ENCODE assay signal across 9 cellular contexts in the genomic region with DNA sequence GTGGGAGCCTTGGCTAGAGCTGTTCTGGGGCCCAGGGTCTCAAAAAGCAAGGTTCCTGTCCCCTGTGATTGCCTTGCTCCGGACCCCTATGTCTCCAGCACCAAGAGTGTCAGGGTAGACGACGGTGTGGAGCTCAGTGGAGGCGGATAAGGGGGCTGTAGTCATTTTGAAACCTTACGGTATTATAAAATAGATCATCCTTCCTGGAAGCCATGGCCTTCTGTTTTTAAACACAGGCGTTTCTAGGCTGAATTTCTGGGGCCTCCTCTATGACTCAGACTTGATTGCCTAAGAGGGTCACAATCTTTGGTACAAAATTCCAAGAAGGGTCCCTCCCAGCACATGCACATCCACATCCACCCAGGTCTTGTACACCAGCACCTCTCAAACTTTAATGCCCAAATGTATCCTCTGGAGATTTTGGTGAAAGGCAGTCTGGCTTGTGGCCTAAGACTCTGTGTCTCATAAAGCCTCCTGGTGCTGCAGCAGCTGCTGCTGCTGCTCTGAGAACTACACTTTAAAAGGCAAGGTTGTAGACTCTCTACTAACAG.
A peak's percentile ranks its signal among the peaks of the same experiment; 100 is the strongest.
DNase-seq lines count a peak whose midpoint lies in the region; ATAC-seq, FAIRE-seq and TF ChIP-seq lines count a peak whose summit lies in the region.
"Had no signal": no experiment of that assay in that cellular context is flagged by ENCODE, and none has a peak within 500 bp of the region (broad histone marks: within the 10 kb centered on the region; RNA-seq: fewer than 3 reads in every experiment).

No MANE protein-coding gene starts in this region.

- H3K9ac ChIP-seq in IMR-90 (ENCODE audit: low read depth, low read length) (no peak overlapping the region), kidney (ENCODE audit: low read length in 2 of 2) (no peak overlapping the region)

- H3K9me3 Mint-ChIP-seq in activated naive CD4-positive, alpha-beta T cell treated with anti-CD3 and anti-CD28 coated beads, Interleukin-2, amount 10 ng/mL, durations not matched to agents 7 days and 5 days = peaks cover 25% of the 10 kb centered on the region
- H3K9me3 Mint-ChIP-seq: nephron had no signal

- H3K4me1 ChIP-seq in IMR-90 (ENCODE audit: control insufficient read depth, insufficient read depth, low read length) (peaks cover 6% of the 10 kb centered on the region), muscle layer of duodenum (ENCODE audit: control insufficient read depth in 1 of 2, insufficient read depth in 2 of 2, low read length in 2 of 2) (no peaks in the 10 kb centered on the region), kidney (ENCODE audit: control insufficient read depth in 1 of 2, insufficient read depth in 1 of 2, low read depth in 1 of 2, low read length in 2 of 2) (no peaks in the 10 kb centered on the region)

- no peak for FAIRE-seq in kidney (lab: Jason Lieb, UNC)

- CTCF ChIA-PET in IMR-90 (lab: Yijun Ruan, JAX) = no interaction called here
- CTCF ChIA-PET in activated naive CD4-positive, alpha-beta T cell treated with anti-CD3 and anti-CD28 coated beads, Interleukin-2, amount 10 ng/mL, durations not matched to agents 7 days and 5 days (lab: Charles Lee) = interaction anchor here (0.6 to 3.2 kb wide), 9 partner anchors 10 to 283 kb away, joined by 3 to 17 read pairs (median 6); a partner anchor contains a TSS

- H3K27ac Mint-ChIP-seq in activated naive CD4-positive, alpha-beta T cell treated with anti-CD3 and anti-CD28 coated beads, Interleukin-2, amount 10 ng/mL, durations not matched to agents 7 days and 5 days = peak overlapping the region; percentile 94
- H3K27ac Mint-ChIP-seq: nephron had no signal

- TF ChIP-seq POLR2A in IMR-90 (IDR thresholded peaks at IDR 0.05; ENCODE audit: low read depth, low read length) = no peak

- H2BK5ac ChIP-seq in IMR-90 (ENCODE audit: low read depth, low read length, poor library complexity, severe bottlenecking) = peak overlapping the region; percentile 58

- H3K9me3 ChIP-seq in IMR-90 (ENCODE audit: control insufficient read depth, insufficient read depth, low read length) = no peaks in the 10 kb centered on the region; the same call in 1 of the 2 replicates
- no peaks in the 10 kb centered on the region for H3K9me3 ChIP-seq in muscle layer of duodenum (ENCODE audit: control insufficient read depth in 1 of 2, low read length in 2 of 2)
- no peaks in the 10 kb centered on the region for H3K9me3 ChIP-seq in kidney (ENCODE audit: control insufficient read depth in 1 of 2, low read length in 2 of 2)

- peak overlapping the region; percentile 26; the same call in 1 of the 2 replicates for H3K27ac ChIP-seq in IMR-90 (ENCODE audit: insufficient read depth, low read length)
- peak overlapping the region; percentile 92 for H3K27ac ChIP-seq in muscle layer of duodenum (ENCODE audit: low read length)
- H3K27ac ChIP-seq in kidney (ENCODE audit: low read depth in 2 of 2, low read length in 2 of 2) = peak overlapping the region in 1 of 2 donors; percentile 38

- H2BK20ac ChIP-seq in IMR-90 (ENCODE audit: low read depth, low read length) = peak overlapping the region; percentile 34; the same call in 1 of the 2 replicates

- H2BK15ac ChIP-seq in IMR-90 (ENCODE audit: low read depth, low read length) = no peak overlapping the region

- H3K27me3 ChIP-seq in IMR-90 (ENCODE audit: control insufficient read depth, insufficient read depth, low read length) = peaks cover 3% of the 10 kb centered on the region; the same call in 1 of the 2 replicates
- no peaks in the 10 kb centered on the region for H3K27me3 ChIP-seq in muscle layer of duodenum (ENCODE audit: low read depth, low read length)

- POLR2A ChIA-PET in IMR-90 (lab: Charles Lee; ENCODE audit: unreplicated experiment) = no interaction called here

- H2AK9ac ChIP-seq in IMR-90 (replicated peaks; ENCODE audit: low read depth, low read length, poor library complexity) = no peak overlapping the region

- H4K91ac ChIP-seq in IMR-90 (ENCODE audit: insufficient read depth, low read depth, low read length) = no peak overlapping the region; the same call in 1 of the 2 replicates

- H3K79me1 ChIP-seq in IMR-90 (ENCODE audit: low read depth in 1 of 2, low read length in 2 of 2) = no peaks in the 10 kb centered on the region

- 0 out of 2 replicates have a peak overlapping the region, but pooled peaks have one; percentile 13 for H4K5ac ChIP-seq in IMR-90 (ENCODE audit: low read depth, low read length)

- no peaks in the 10 kb centered on the region for H3K36me3 ChIP-seq in IMR-90 (ENCODE audit: control insufficient read depth, insufficient read depth, low read length)
- no peaks in the 10 kb centered on the region for H3K36me3 ChIP-seq in muscle layer of duodenum (ENCODE audit: control insufficient read depth in 1 of 2, insufficient read depth in 2 of 2, low read length in 2 of 2)
- H3K36me3 ChIP-seq in kidney (ENCODE audit: control insufficient read depth in 1 of 2, insufficient read depth in 2 of 2, low read length in 2 of 2) = no peaks in the 10 kb centered on the region

- no peak for TF ChIP-seq RAD21 in IMR-90 (IDR thresholded peaks at IDR 0.05; ENCODE audit: low read length)

- intact Hi-C loops in IMR-90 (cut with micrococcal nuclease) (no loop called here), kidney (cut with DNase I) (loop anchor here (10.0 kb wide), 1 partner anchor 107 kb away; a partner anchor contains a TSS)

- H4K8ac ChIP-seq in IMR-90 (ENCODE audit: low read depth in 2 of 2, low read length in 2 of 2) = peak overlapping the region; percentile 1 to 66; a peak in 2 of 4 replicates

- no peak for TF ChIP-seq CTCF in IMR-90 (conservative IDR thresholded peaks at IDR 0.05; ENCODE audit: low read depth, low read length)
- TF ChIP-seq CTCF in kidney (IDR thresholded peaks at IDR 0.05; ENCODE audit: borderline replicate concordance, extremely low read depth, insufficient read depth) = no peak

- DNase-seq in IMR-90 (peak; percentile 31), A172 (ENCODE audit: low spot score) (no peak), kidney (no peak), LoVo (ENCODE audit: low spot score) (no peak), NCI-H524 (lab: John Stamatoyannopoulos, UW) (no peak)
- peak; percentile 54 for DNase-seq in activated naive CD4-positive, alpha-beta T cell treated with anti-CD3 and anti-CD28 coated beads, Interleukin-2, amount 10 ng/mL, durations not matched to agents 7 days and 5 days

- no peak overlapping the region for H3K56ac ChIP-seq in IMR-90 (ENCODE audit: extremely low read depth, insufficient read depth, low read length)

- peak overlapping the region; percentile 4; the same call in 1 of the 2 replicates for H2BK120ac ChIP-seq in IMR-90 (ENCODE audit: low read depth, low read length)

- H3K27me3 Mint-ChIP-seq in activated naive CD4-positive, alpha-beta T cell treated with anti-CD3 and anti-CD28 coated beads, Interleukin-2, amount 10 ng/mL, durations not matched to agents 7 days and 5 days = peaks cover 7% of the 10 kb centered on the region

- H3K14ac ChIP-seq in IMR-90 (replicated peaks; ENCODE audit: low read depth, low read length) = no peak overlapping the region

- WGBS in IMR-90 (ENCODE audit: extremely low coverage in 2 of 2, insufficient read length in 1 of 2), 2 experiments = 0% methylated on average over 1 of the region's 6 CpGs; no CpG with 5 or more reads in 1 of the 2 experiments

- H3K23ac ChIP-seq in IMR-90 (ENCODE audit: low read depth, low read length) = no peak overlapping the region

- H3K4me2 ChIP-seq in IMR-90 (ENCODE audit: low read depth, low read length) = no peak overlapping the region

- H3K9me1 ChIP-seq in IMR-90 (ENCODE audit: insufficient read depth, low read length) = no peaks in the 10 kb centered on the region; the same call in 1 of the 2 replicates

- dilution Hi-C loops in IMR-90 (cut with HindIII; ENCODE audit: low sequenced_read_pairs, unreplicated experiment) = no loop called here

- H3K4me3 ChIP-seq in IMR-90 (ENCODE audit: insufficient read depth, low read depth, low read length) (no peak overlapping the region), muscle layer of duodenum (ENCODE audit: low read depth in 1 of 2, low read length in 2 of 2) (no peak overlapping the region), kidney (ENCODE audit: low read length in 2 of 2) (no peak overlapping the region)

- H3K4me3 Mint-ChIP-seq in activated naive CD4-positive, alpha-beta T cell treated with anti-CD3 and anti-CD28 coated beads, Interleukin-2, amount 10 ng/mL, durations not matched to agents 7 days and 5 days = peak overlapping the region; percentile 16
- H3K4me3 Mint-ChIP-seq: nephron had no signal

- peaks cover 24% of the 10 kb centered on the region for H3K36me3 Mint-ChIP-seq in activated naive CD4-positive, alpha-beta T cell treated with anti-CD3 and anti-CD28 coated beads, Interleukin-2, amount 10 ng/mL, durations not matched to agents 7 days and 5 days

- peaks cover 68% of the 10 kb centered on the region for H3K4me1 Mint-ChIP-seq in activated naive CD4-positive, alpha-beta T cell treated with anti-CD3 and anti-CD28 coated beads, Interleukin-2, amount 10 ng/mL, durations not matched to agents 7 days and 5 days

- H3K18ac ChIP-seq in IMR-90 (ENCODE audit: low read depth, low read length) = peak overlapping the region; percentile 48; the same call in 1 of the 2 replicates

- in situ Hi-C loops in IMR-90 (cut with MboI; ENCODE audit: low sequenced_read_pairs) = loop anchor here (25.0 kb wide), 1 partner anchor 1060 kb away; a partner anchor contains a TSS

- H2AK5ac ChIP-seq in IMR-90 (ENCODE audit: low read depth, low read length) = no peak overlapping the region

- peak; percentile 16 for ATAC-seq in GM19397 (IDR thresholded peaks at IDR 0.05; ENCODE audit: unreplicated experiment)
- peak; percentile 76 for ATAC-seq in IMR-90 (ENCODE audit: low read depth)

- H4K20me1 ChIP-seq in IMR-90 (ENCODE audit: insufficient read depth, low read length) = no peaks in the 10 kb centered on the region

- no TSS peak for BruUV-seq in IMR-90 (replicated peaks; lab: Mats Ljungman, UMichigan)

- peak overlapping the region; percentile 4 for H2AFZ ChIP-seq in IMR-90 (replicated peaks; ENCODE audit: low read length, poor library complexity)

- H3K4ac ChIP-seq in IMR-90 (ENCODE audit: low read depth, low read length) = no peak overlapping the region

TF ChIP-seq in IMR-90, 13 proteins besides CTCF, POLR2A, EP300 and RAD21:
- TF ChIP-seq MXI1 (IDR thresholded peaks at IDR 0.05; ENCODE audit: borderline replicate concordance, low read depth, low read length) (no peak), CEBPB (IDR thresholded peaks at IDR 0.05; ENCODE audit: low read depth, low read length) (peak; percentile 66; the same call in 1 of the 2 replicates)
- TF ChIP-seq, protein P1, sequence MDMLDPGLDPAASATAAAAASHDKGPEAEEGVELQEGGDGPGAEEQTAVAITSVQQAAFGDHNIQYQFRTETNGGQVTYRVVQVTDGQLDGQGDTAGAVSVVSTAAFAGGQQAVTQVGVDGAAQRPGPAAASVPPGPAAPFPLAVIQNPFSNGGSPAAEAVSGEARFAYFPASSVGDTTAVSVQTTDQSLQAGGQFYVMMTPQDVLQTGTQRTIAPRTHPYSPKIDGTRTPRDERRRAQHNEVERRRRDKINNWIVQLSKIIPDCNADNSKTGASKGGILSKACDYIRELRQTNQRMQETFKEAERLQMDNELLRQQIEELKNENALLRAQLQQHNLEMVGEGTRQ (IDR thresholded peaks at IDR 0.05; ENCODE audit: low read depth, low read length) = no peak

Comparison
In these comparisons a context has a peak if more than half of its experiments do, and no peak if none do; other contexts are left out.
1. DNase-seq: peak in IMR-90 (single experiment) and activated naive CD4-positive, alpha-beta T cell treated with anti-CD3 and anti-CD28 coated beads, Interleukin-2, amount 10 ng/mL, durations not matched to agents 7 days and 5 days (single experiment); none in A172 (single experiment), kidney (single experiment), LoVo (single experiment) and NCI-H524 (0 of 2).